Comparison of ENCODE assay signal across 10 cellular contexts in the genomic region with DNA sequence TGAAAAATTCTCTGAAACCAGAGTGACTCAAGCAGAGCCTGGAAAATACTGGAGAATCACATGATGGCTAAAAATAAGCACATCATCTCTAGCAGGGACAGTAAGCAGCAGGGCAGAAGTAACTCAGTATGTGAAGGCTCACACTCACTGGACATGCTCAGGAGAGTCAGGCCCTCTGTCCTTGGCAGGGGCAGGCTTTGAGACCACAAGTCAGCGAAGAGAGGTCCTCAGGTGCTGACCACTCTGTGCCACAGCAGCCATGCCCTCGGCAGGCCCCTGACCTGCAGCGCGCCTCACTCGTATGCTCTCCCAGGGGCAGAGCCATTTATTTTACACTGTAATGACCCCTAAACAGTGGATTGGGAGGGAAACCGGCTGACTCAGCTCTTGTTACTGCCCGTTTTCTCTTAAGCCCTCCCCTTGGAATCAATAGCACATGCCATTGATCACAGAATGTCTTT.
DNase-seq lines count a peak whose midpoint lies in the region; ATAC-seq and TF ChIP-seq lines count a peak whose summit lies in the region.
"Had no signal": no experiment of that assay in that cellular context is flagged by ENCODE, and none has a peak within 500 bp of the region (broad histone marks: within the 10 kb centered on the region; RNA-seq: fewer than 3 reads in every experiment).

No MANE protein-coding gene starts in this region.

- H3K4me1 Mint-ChIP-seq in T-helper 2 cell treated with Interferon-gamma antibody and Interleukin-4, amounts not matched to agents 5 μg/mL and 100 μg/mL, for 36 hours (ENCODE audit: low read depth): no peaks in the 10 kb centered on the region

- no peak for TF ChIP-seq CTCF in lower leg skin (IDR thresholded peaks at IDR 0.05)

- H3K27ac Mint-ChIP-seq in T-helper 2 cell treated with Interferon-gamma antibody and Interleukin-4, amounts not matched to agents 5 μg/mL and 100 μg/mL, for 36 hours: no peak overlapping the region

- H3K4me3 ChIP-seq in skeletal muscle cell (ENCODE audit: low read depth, low read length): no peak overlapping the region
- H3K4me3 ChIP-seq in lower leg skin (ENCODE audit: low read depth, poor library complexity, severe bottlenecking): no peak overlapping the region

- DNase-seq in EH (ENCODE audit: low read depth) (peak; percentile 74), cerebellum (ENCODE audit: low spot score) (peak; percentile 88), left kidney (ENCODE audit: low read depth, low spot score) (peak; percentile 19), skeletal muscle cell (ENCODE audit: low read depth) (peak; percentile 22), lower leg skin (ENCODE audit: low spot score in 2 of 2) (no peak), cortex of kidney (lab: John Stamatoyannopoulos, UW) (no peak)
- no peak for DNase-seq in T-helper 2 cell treated with Interferon-gamma antibody and Interleukin-4, amounts not matched to agents 5 μg/mL and 100 μg/mL, for 36 hours (ENCODE audit: low spot score)
- DNase-seq: activated T-cell treated with anti-CD3 and anti-CD28 coated beads, Interleukin-2, amount 50 U/mL, for 4 hours; stimulated activated CD4-positive, alpha-beta T cell treated with anti-CD3 and anti-CD28 coated beads, Interleukin-1b, Interleukin-23, amount 100 ng/mL, for 48 hours had no signal

- WGBS in lower leg skin, 2 donors: 70 to 72% methylated on average over 7 of the region's 7 CpGs

- TF ChIP-seq POLR2A in lower leg skin (IDR thresholded peaks at IDR 0.05): no peak

- H3K36me3 Mint-ChIP-seq in T-helper 2 cell treated with Interferon-gamma antibody and Interleukin-4, amounts not matched to agents 5 μg/mL and 100 μg/mL, for 36 hours (ENCODE audit: low read depth): peaks cover 2% of the 10 kb centered on the region

- no peaks in the 10 kb centered on the region for H3K27me3 Mint-ChIP-seq in T-helper 2 cell treated with Interferon-gamma antibody and Interleukin-4, amounts not matched to agents 5 μg/mL and 100 μg/mL, for 36 hours (ENCODE audit: low read depth)

- no peak overlapping the region for H3K4me3 Mint-ChIP-seq in T-helper 2 cell treated with Interferon-gamma antibody and Interleukin-4, amounts not matched to agents 5 μg/mL and 100 μg/mL, for 36 hours
- H3K4me3 Mint-ChIP-seq: activated T-cell treated with anti-CD3 and anti-CD28 coated beads, Interleukin-2, amount 50 U/mL, for 4 hours had no signal

- H3K9me3 Mint-ChIP-seq in T-helper 2 cell treated with Interferon-gamma antibody and Interleukin-4, amounts not matched to agents 5 μg/mL and 100 μg/mL, for 36 hours: no peaks in the 10 kb centered on the region
- H3K9me3 Mint-ChIP-seq: activated T-cell treated with anti-CD3 and anti-CD28 coated beads, Interleukin-2, amount 50 U/mL, for 4 hours had no signal

- intact Hi-C loops in lower leg skin (cut with DNase I; ENCODE audit: low total_unique reads): no loop called here

- ATAC-seq in GM21723 (IDR thresholded peaks at IDR 0.05; ENCODE audit: unreplicated experiment): no peak
- ATAC-seq: activated T-cell treated with anti-CD3 and anti-CD28 coated beads, Interleukin-2, amount 50 U/mL, for 4 hours had no signal

Comparison
In these comparisons a context has a peak if more than half of its experiments do, and no peak if none do; other contexts are left out.
1. DNase-seq: peak in EH (single experiment), cerebellum (single experiment), left kidney (single experiment) and skeletal muscle cell (single experiment); none in lower leg skin (0 of 2), cortex of kidney (single experiment) and T-helper 2 cell treated with Interferon-gamma antibody and Interleukin-4, amounts not matched to agents 5 μg/mL and 100 μg/mL, for 36 hours (single experiment).